1 cellular context compared by ENCODE assay signal in genomic region chr17:34979153-34979552, GRCh38.
TF ChIP-seq lines count a peak whose summit lies in the region.

No MANE protein-coding gene starts in this region.

TF ChIP-seq in GM12878, 131 proteins besides CTCF, POLR2A, EP300 and RAD21:
- TF ChIP-seq BMI1 (IDR thresholded peaks at IDR 0.05; ENCODE audit: borderline replicate concordance) (no peak), NR2C2 (IDR thresholded peaks at IDR 0.05; ENCODE audit: borderline replicate concordance, control insufficient read depth, insufficient read length, low read depth) (no peak), SP1 (IDR thresholded peaks at IDR 0.05; ENCODE audit: low read depth, low read length) (no peak), TARDBP (IDR thresholded peaks at IDR 0.05; ENCODE audit: borderline replicate concordance) (no peak), ESRRA (IDR thresholded peaks at IDR 0.05; ENCODE audit: low read length) (no peak), CUX1 (IDR thresholded peaks at IDR 0.05; ENCODE audit: insufficient replicate concordance, low read depth, low read length) (no peak), ZNF24 (IDR thresholded peaks at IDR 0.05) (no peak), ZBTB40 (IDR thresholded peaks at IDR 0.05; ENCODE audit: borderline replicate concordance) (no peak), CBX5 (IDR thresholded peaks at IDR 0.05; ENCODE audit: low read depth) (no peak), FOXK2 (IDR thresholded peaks at IDR 0.05) (no peak), MYB (IDR thresholded peaks at IDR 0.05; ENCODE audit: borderline replicate concordance, low read depth, low read length) (no peak), IRF4 (IDR thresholded peaks at IDR 0.05; ENCODE audit: low read depth, low read length) (no peak), NFXL1 (IDR thresholded peaks at IDR 0.05; ENCODE audit: borderline replicate concordance) (no peak)
TF ChIP-seq in GM12878: peak in this region for 0.
